9 cellular contexts compared by ENCODE assay signal in genomic region chr3:157157836-157158235, GRCh38. TPM values are rescaled to one million over a fixed set of nuclear protein-coding genes. Genes with fewer than 3 reads are reported as not detected.
A peak's percentile ranks its signal among the peaks of the same experiment; 100 is the strongest.
DNase-seq lines count a peak whose midpoint lies in the region; ATAC-seq, FAIRE-seq and TF ChIP-seq lines count a peak whose summit lies in the region.
"Had no signal": no experiment of that assay in that cellular context is flagged by ENCODE, and none has a peak within 500 bp of the region (broad histone marks: within the 10 kb centered on the region; RNA-seq: fewer than 3 reads in every experiment).

No MANE protein-coding gene starts in this region.

- peak overlapping the region in 3 of 4 donors; percentile 1 to 94 (median 84) for H3K4me3 ChIP-seq in Peyer's patch
- H3K4me3 ChIP-seq in epithelial cell of proximal tubule (ENCODE audit: low read depth, low read length), result peak overlapping the region; percentile 94
- H3K4me3 ChIP-seq in pancreas, result peak overlapping the region in 3 of 4 donors; percentile 1 to 99 (median 93)

- H3K27me3 ChIP-seq in Peyer's patch (no peaks in the 10 kb centered on the region), pancreas (no peaks in the 10 kb centered on the region)

- peaks cover 63% of the 10 kb centered on the region for H3K4me1 Mint-ChIP-seq in Calu3 (ENCODE audit: low read depth, unreplicated experiment)

- peak overlapping the region; percentile 99 for H3K27ac Mint-ChIP-seq in Calu3 (ENCODE audit: unreplicated experiment)

- H3K4me3 Mint-ChIP-seq in Calu3 (ENCODE audit: low read depth, unreplicated experiment), result peak overlapping the region; percentile 89

- FAIRE-seq in pancreas (lab: Jason Lieb, UNC), result no peak

- CTCF ChIA-PET in Calu3 (lab: Charles Lee), result no interaction called here

- peaks cover 0 to 59% (median 0%) of the 10 kb centered on the region in 3 donors for H3K36me3 ChIP-seq in Peyer's patch
- peaks cover 0 to 40% (median 28%) of the 10 kb centered on the region in 3 donors for H3K36me3 ChIP-seq in pancreas

- no peaks in the 10 kb centered on the region for H3K27me3 Mint-ChIP-seq in Calu3 (ENCODE audit: unreplicated experiment)

- no peaks in the 10 kb centered on the region for H3K9me3 ChIP-seq in Peyer's patch
- no peaks in the 10 kb centered on the region for H3K9me3 ChIP-seq in pancreas

- peaks cover 94% of the 10 kb centered on the region for H3K36me3 Mint-ChIP-seq in Calu3 (ENCODE audit: insufficient read depth, unreplicated experiment)

- DNase-seq in Calu3, result no peak
- no peak for DNase-seq in Peyer's patch
- no peak for DNase-seq in epithelial cell of proximal tubule (ENCODE audit: low read depth)
- DNase-seq in pancreas, result no peak
- no peak for DNase-seq in NCI-H2196 treated with DMSO at 0.1 percent for 48 hours (lab: John Stamatoyannopoulos, UW; ENCODE audit: unreplicated experiment)
- DNase-seq in caudate nucleus (lab: John Stamatoyannopoulos, UW), result no peak
- no peak for DNase-seq in LoVo (ENCODE audit: low spot score)
- DNase-seq: KG1 had no signal

- TF ChIP-seq POLR2A in Peyer's patch (IDR thresholded peaks at IDR 0.05), result no peak

- TF ChIP-seq CTCF in Calu3 (IDR thresholded peaks at IDR 0.05; ENCODE audit: unreplicated experiment), result no peak
- TF ChIP-seq CTCF in Peyer's patch (IDR thresholded peaks at IDR 0.05), result no peak
- TF ChIP-seq CTCF in epithelial cell of proximal tubule (conservative IDR thresholded peaks at IDR 0.05; ENCODE audit: low read depth, low read length), result no peak
- no peak for TF ChIP-seq CTCF in pancreas (IDR thresholded peaks at IDR 0.05)

- intact Hi-C loops in Calu3 (cut with micrococcal nuclease; ENCODE audit: unreplicated experiment) (loop anchor here (5.0 kb wide), 1 partner anchor 89 kb away; no protein-coding TSS in a partner anchor), pancreas (cut with DNase I) (no loop called here)

- H3K9me3 Mint-ChIP-seq in Calu3 (ENCODE audit: low read depth, unreplicated experiment), result no peaks in the 10 kb centered on the region

- peak overlapping the region in 2 of 4 donors; percentile 97 to 99 for H3K27ac ChIP-seq in Peyer's patch
- peak overlapping the region in 2 of 4 donors; percentile 12 to 100 for H3K27ac ChIP-seq in pancreas
- H3K27ac ChIP-seq in caudate nucleus (ENCODE audit: low read depth, low read length), result no peak overlapping the region

- no peak for ATAC-seq in pancreas
- ATAC-seq in HG02885 (IDR thresholded peaks at IDR 0.05; ENCODE audit: poor library complexity, unreplicated experiment), result no peak

- H3K4me1 ChIP-seq in Peyer's patch, result peaks cover 0 to 67% (median 18%) of the 10 kb centered on the region in 4 donors
- peaks cover 48 to 61% (median 59%) of the 10 kb centered on the region in 3 donors for H3K4me1 ChIP-seq in pancreas

- BruUV-seq in Calu3 (replicated peaks; lab: Mats Ljungman, UMichigan), result no TSS peak

RNA-seq across cellular contexts. Expression of gene CCNL1, which starts 2.1 kb away (rescaled TPM):
- 291 and 303 TPM in 2 replicates for total RNA-seq in Calu3 (2022)
- total RNA-seq in Peyer's patch, result 100 to 1,000 TPM; 309 to 477 (median 414) TPM
- total RNA-seq in epithelial cell of proximal tubule, result 39.3 and 61.2 TPM in 2 replicates
- total RNA-seq in pancreas, result 10 to 100 TPM; 30.2 to 77.9 (median 40.3) TPM
- polyA plus RNA-seq in pancreas, result 100 to 1,000 TPM in 1 of 2 donors, 10 to 100 TPM in 1; 67.9 to 149 TPM
